In the genomic region with DNA sequence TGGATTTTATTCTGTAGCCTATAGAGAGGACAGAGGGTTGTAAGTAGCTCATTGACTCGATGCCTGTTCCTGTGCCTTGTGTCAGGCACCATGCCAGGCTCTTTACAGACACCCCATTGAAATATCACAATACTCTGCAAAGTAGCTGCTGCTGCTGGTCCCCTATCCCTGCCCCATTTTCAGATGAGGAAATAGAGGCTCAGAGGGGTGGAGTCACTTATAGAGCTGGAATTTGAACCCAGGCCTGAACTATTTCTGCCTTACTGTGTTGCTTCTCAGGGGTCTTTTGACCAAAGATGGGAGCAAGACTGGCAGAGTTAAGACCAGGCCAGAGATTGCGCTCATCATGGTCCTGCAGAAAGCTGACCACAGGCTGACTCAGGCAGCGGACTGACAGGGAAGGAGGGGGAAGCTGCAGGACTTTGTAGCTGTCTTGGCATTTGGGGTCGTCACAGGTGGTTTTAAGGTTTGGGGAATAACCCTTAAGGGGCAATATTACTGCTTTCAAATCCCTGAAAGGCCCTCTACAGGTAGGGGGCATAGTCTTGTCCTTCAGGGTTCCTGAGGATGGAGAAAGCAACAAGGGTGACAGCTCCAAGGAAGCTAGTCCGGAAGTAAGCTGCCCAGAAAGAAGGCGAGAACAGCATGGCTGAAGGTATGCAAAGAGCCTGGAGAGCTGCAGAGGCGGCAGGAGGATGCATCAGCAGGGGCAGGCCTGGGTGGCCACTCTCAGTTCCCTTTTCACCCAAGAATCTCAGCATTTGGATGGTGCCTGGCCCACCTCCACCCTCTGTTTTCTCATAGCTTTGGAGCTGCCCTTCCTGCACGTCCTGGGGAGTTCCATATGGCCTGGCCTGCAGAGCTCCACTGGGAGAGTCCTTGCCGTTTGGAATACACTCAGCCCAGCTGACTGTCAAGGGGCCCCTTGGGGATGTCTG, we compare ENCODE assay signal across 9 cellular contexts. TPM values are rescaled to one million over a fixed set of nuclear protein-coding genes. Genes with fewer than 3 reads are reported as not detected.
DNase-seq lines count a peak whose midpoint lies in the region; ATAC-seq, FAIRE-seq and TF ChIP-seq lines count a peak whose summit lies in the region.
"Had no signal": no experiment of that assay in that cellular context is flagged by ENCODE, and none has a peak within 500 bp of the region (broad histone marks: within the 10 kb centered on the region; RNA-seq: fewer than 3 reads in every experiment).

No MANE protein-coding gene starts in this region.

- TF ChIP-seq CTCF in keratinocyte (optimal IDR thresholded peaks at IDR 0.05 in 1 of 3, IDR thresholded peaks at IDR 0.05 in 1 of 3, conservative IDR thresholded peaks at IDR 0.05 in 1 of 3; ENCODE audit: extremely low read depth in 1 of 3, insufficient read depth in 2 of 3, low read length in 3 of 3) = no peak
- no peak for TF ChIP-seq CTCF in upper lobe of right lung (IDR thresholded peaks at IDR 0.05)

- H3K9me3 Mint-ChIP-seq in activated T-helper 17 cell treated with anti-CD3 and anti-CD28 coated beads, Interleukin-2, amount 50 U/mL, for 72 hours = no peaks in the 10 kb centered on the region

- no peak overlapping the region for H3K9ac ChIP-seq in keratinocyte (ENCODE audit: control insufficient read depth, extremely low read depth, insufficient read depth, low read length)

- peaks cover 0 to 2% of the 10 kb centered on the region in 2 experiments for H3K36me3 ChIP-seq in keratinocyte (ENCODE audit: control insufficient read depth in 2 of 2, extremely low read depth in 1 of 2, insufficient read depth in 2 of 2, low read length in 2 of 2)
- peaks cover 7% of the 10 kb centered on the region for H3K36me3 ChIP-seq in upper lobe of right lung

- H3K36me3 Mint-ChIP-seq in activated T-helper 17 cell treated with anti-CD3 and anti-CD28 coated beads, Interleukin-2, amount 50 U/mL, for 72 hours (ENCODE audit: low read depth) = no peaks in the 10 kb centered on the region

- H3K27ac ChIP-seq in keratinocyte (ENCODE audit: control insufficient read depth, insufficient read depth, low read length) = no peak overlapping the region
- H3K27ac ChIP-seq in upper lobe of right lung = peak overlapping the region; percentile 91
- H3K27ac ChIP-seq: VCaP had no signal

- peaks cover 6% of the 10 kb centered on the region for H3K9me1 ChIP-seq in keratinocyte (ENCODE audit: control insufficient read depth, extremely low read depth, insufficient read depth, low read length)

- H3K4me1 ChIP-seq in keratinocyte (ENCODE audit: control insufficient read depth, extremely low read depth, insufficient read depth, low read length) = peaks cover 68% of the 10 kb centered on the region
- peaks cover 63% of the 10 kb centered on the region for H3K4me1 ChIP-seq in upper lobe of right lung

- H3K27ac Mint-ChIP-seq in activated T-helper 17 cell treated with anti-CD3 and anti-CD28 coated beads, Interleukin-2, amount 50 U/mL, for 72 hours = no peak overlapping the region

- no peaks in the 10 kb centered on the region for H3K4me1 Mint-ChIP-seq in activated T-helper 17 cell treated with anti-CD3 and anti-CD28 coated beads, Interleukin-2, amount 50 U/mL, for 72 hours

- intact Hi-C loops in upper lobe of right lung (cut with DNase I) = no loop called here

- DNase-seq in keratinocyte (ENCODE audit: low read depth, low spot score) (no peak), upper lobe of right lung (no peak), NCI-H1436 (lab: John Stamatoyannopoulos, UW) (no peak), COLO829 (ENCODE audit: low spot score) (no peak)

- ATAC-seq in GM19043 (IDR thresholded peaks at IDR 0.05; ENCODE audit: low read depth, unreplicated experiment) = peak; percentile 86
- peak; percentile 86 for ATAC-seq in HG02981 (IDR thresholded peaks at IDR 0.05; ENCODE audit: unreplicated experiment)
- ATAC-seq in SK-N-SH treated with all-trans-retinoic acid at 6 μM for 48 hours = peak; percentile 5
- peak; percentile 36 for ATAC-seq in upper lobe of right lung
- no peak for ATAC-seq in activated T-helper 17 cell treated with anti-CD3 and anti-CD28 coated beads, Interleukin-2, amount 50 U/mL, for 72 hours (replicated peaks)

- no peaks in the 10 kb centered on the region for H3K9me3 ChIP-seq in keratinocyte (ENCODE audit: control insufficient read depth, low read depth, low read length)
- H3K9me3 ChIP-seq in upper lobe of right lung = no peaks in the 10 kb centered on the region

- H3K27me3 ChIP-seq in keratinocyte (ENCODE audit: control insufficient read depth, extremely low read depth, insufficient read depth, low read length) = no peaks in the 10 kb centered on the region
- no peaks in the 10 kb centered on the region for H3K27me3 ChIP-seq in upper lobe of right lung

- H4K20me1 ChIP-seq in keratinocyte (ENCODE audit: control insufficient read depth, extremely low read depth, insufficient read depth, low read length) = no peaks in the 10 kb centered on the region

- H3K4me3 Mint-ChIP-seq in activated T-helper 17 cell treated with anti-CD3 and anti-CD28 coated beads, Interleukin-2, amount 50 U/mL, for 72 hours = no peak overlapping the region

- dilution Hi-C loops in keratinocyte (cut with MboI; ENCODE audit: extremely low pct_ligation_motif_present, low sequenced_read_pairs) = no loop called here

- H2AFZ ChIP-seq in keratinocyte (ENCODE audit: control insufficient read depth, low read length) = no peak overlapping the region

- no peak overlapping the region for H3K4me3 ChIP-seq in keratinocyte (ENCODE audit: control insufficient read depth in 2 of 3, extremely low read depth in 1 of 3, insufficient read depth in 2 of 3, low read depth in 1 of 3, low read length in 3 of 3)
- H3K4me3 ChIP-seq in upper lobe of right lung = peak overlapping the region; percentile 86

- no peak for FAIRE-seq in keratinocyte (lab: Jason Lieb, UNC)

- H3K79me2 ChIP-seq in keratinocyte (ENCODE audit: control insufficient read depth, insufficient read depth, low read length) = peaks cover 65% of the 10 kb centered on the region

- H3K27me3 Mint-ChIP-seq in activated T-helper 17 cell treated with anti-CD3 and anti-CD28 coated beads, Interleukin-2, amount 50 U/mL, for 72 hours = peaks cover 11% of the 10 kb centered on the region

- H3K4me2 ChIP-seq in keratinocyte (ENCODE audit: control insufficient read depth, extremely low read depth, insufficient read depth, low read depth, low read length) = peak overlapping the region; percentile 13

TF ChIP-seq in SK-N-SH treated with all-trans-retinoic acid at 6 μM for 48 hours, 23 proteins besides CTCF, POLR2A, EP300 and RAD21 (continues in another document):
- no peak for TF ChIP-seq RARB (CRISPR knock-in tag; IDR thresholded peaks at IDR 0.05)
- TF ChIP-seq ZNF8 (CRISPR knock-in tag; IDR thresholded peaks at IDR 0.05) = no peak
- TF ChIP-seq ZNF70 (CRISPR knock-in tag; IDR thresholded peaks at IDR 0.05) = no peak
- TF ChIP-seq, protein P1, sequence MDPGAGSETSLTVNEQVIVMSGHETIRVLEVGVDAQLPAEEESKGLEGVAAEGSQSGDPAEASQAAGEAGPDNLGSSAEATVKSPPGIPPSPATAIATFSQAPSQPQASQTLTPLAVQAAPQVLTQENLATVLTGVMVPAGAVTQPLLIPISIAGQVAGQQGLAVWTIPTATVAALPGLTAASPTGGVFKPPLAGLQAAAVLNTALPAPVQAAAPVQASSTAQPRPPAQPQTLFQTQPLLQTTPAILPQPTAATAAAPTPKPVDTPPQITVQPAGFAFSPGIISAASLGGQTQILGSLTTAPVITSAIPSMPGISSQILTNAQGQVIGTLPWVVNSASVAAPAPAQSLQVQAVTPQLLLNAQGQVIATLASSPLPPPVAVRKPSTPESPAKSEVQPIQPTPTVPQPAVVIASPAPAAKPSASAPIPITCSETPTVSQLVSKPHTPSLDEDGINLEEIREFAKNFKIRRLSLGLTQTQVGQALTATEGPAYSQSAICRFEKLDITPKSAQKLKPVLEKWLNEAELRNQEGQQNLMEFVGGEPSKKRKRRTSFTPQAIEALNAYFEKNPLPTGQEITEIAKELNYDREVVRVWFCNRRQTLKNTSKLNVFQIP (CRISPR knock-in tag; IDR thresholded peaks at IDR 0.05; ENCODE audit: borderline replicate concordance, low read depth) = no peak
- no peak for TF ChIP-seq PPARA (CRISPR knock-in tag; IDR thresholded peaks at IDR 0.05; ENCODE audit: borderline replicate concordance)
- TF ChIP-seq, protein P2, sequence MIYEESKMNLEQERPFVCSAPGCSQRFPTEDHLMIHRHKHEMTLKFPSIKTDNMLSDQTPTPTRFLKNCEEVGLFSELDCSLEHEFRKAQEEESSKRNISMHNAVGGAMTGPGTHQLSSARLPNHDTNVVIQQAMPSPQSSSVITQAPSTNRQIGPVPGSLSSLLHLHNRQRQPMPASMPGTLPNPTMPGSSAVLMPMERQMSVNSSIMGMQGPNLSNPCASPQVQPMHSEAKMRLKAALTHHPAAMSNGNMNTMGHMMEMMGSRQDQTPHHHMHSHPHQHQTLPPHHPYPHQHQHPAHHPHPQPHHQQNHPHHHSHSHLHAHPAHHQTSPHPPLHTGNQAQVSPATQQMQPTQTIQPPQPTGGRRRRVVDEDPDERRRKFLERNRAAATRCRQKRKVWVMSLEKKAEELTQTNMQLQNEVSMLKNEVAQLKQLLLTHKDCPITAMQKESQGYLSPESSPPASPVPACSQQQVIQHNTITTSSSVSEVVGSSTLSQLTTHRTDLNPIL (CRISPR knock-in tag; IDR thresholded peaks at IDR 0.05; ENCODE audit: low read depth) = no peak
- TF ChIP-seq GLIS3 (CRISPR knock-in tag; IDR thresholded peaks at IDR 0.05) = no peak

RNA-seq across cellular contexts. Expression of gene NDST1, which starts 18.3 kb away (rescaled TPM):
- polyA plus RNA-seq in keratinocyte = 24.9 to 43.5 TPM (median 36.2 TPM) in 3 replicates
- 8.3 TPM for polyA plus RNA-seq in keratinocyte (2011; ENCODE audit: low read depth)
- polyA plus RNA-seq in keratinocyte (2011; cell fraction: cytosol; rRNA removed) = 31.9 and 37.2 TPM in 2 replicates
- 106 and 123 TPM in 2 replicates for polyA plus RNA-seq in keratinocyte (2011; cell fraction: nucleus; rRNA removed)
- polyA plus RNA-seq in keratinocyte (2012; ENCODE audit: low replicate concordance) = 21.8 and 60.7 TPM in 2 replicates
- polyA minus RNA-seq in keratinocyte = 60.2 to 180 TPM (median 69.9 TPM) in 3 replicates
- 62.7 TPM for polyA minus RNA-seq in keratinocyte (2011; cell fraction: cytosol; rRNA and poly(A)+ RNA removed)
- polyA minus RNA-seq in keratinocyte (2011; cell fraction: nucleus; rRNA and poly(A)+ RNA removed) = 122 and 151 TPM in 2 replicates
- total RNA-seq in upper lobe of right lung = 143 TPM
- 1 to 10 TPM in 1 of 2 donors, under 1 TPM in 1; 0.48 to 1.8 TPM for total RNA-seq in activated T-helper 17 cell treated with anti-CD3 and anti-CD28 coated beads, Interleukin-2, amount 50 U/mL, for 72 hours

RNA-seq across cellular contexts. Expression of gene RPS14, which starts 40.1 kb away (rescaled TPM):
- polyA plus RNA-seq in keratinocyte = 3,540 to 4,624 TPM (median 3,588 TPM) in 3 replicates
- polyA plus RNA-seq in keratinocyte (2011; ENCODE audit: low read depth) = 630 TPM
- polyA plus RNA-seq in keratinocyte (2011; cell fraction: cytosol; rRNA removed) = 6,466 and 6,976 TPM in 2 replicates
- 1,255 and 1,377 TPM in 2 replicates for polyA plus RNA-seq in keratinocyte (2011; cell fraction: nucleus; rRNA removed)
- 2,935 and 4,321 TPM in 2 replicates for polyA plus RNA-seq in keratinocyte (2012; ENCODE audit: low replicate concordance)
- polyA minus RNA-seq in keratinocyte = 778 to 1,315 TPM (median 1,196 TPM) in 3 replicates
- 781 TPM for polyA minus RNA-seq in keratinocyte (2011; cell fraction: cytosol; rRNA and poly(A)+ RNA removed)
- 129 and 187 TPM in 2 replicates for polyA minus RNA-seq in keratinocyte (2011; cell fraction: nucleus; rRNA and poly(A)+ RNA removed)
- 1,578 TPM for total RNA-seq in upper lobe of right lung
- 1,000 to 10,000 TPM; 2,772 to 2,939 TPM for total RNA-seq in activated T-helper 17 cell treated with anti-CD3 and anti-CD28 coated beads, Interleukin-2, amount 50 U/mL, for 72 hours

Comparison
In these comparisons a context has a peak if more than half of its experiments do, and no peak if none do; other contexts are left out.
1. RNA of gene NDST1, which starts 18.3 kb away (total RNA-seq): 143 TPM in upper lobe of right lung (single experiment); 0.48 to 1.8 TPM in activated T-helper 17 cell treated with anti-CD3 and anti-CD28 coated beads, Interleukin-2, amount 50 U/mL, for 72 hours; every median in the first group is over 10 times any median in the second.